19 cellular contexts compared by ENCODE assay signal in genomic region chr5:147461915-147462314, GRCh38. TPM values are rescaled to one million over a fixed set of nuclear protein-coding genes. Genes with fewer than 3 reads are reported as not detected.
"Had no signal": no experiment of that assay in that cellular context is flagged by ENCODE, and none has a peak within 500 bp of the region (broad histone marks: within the 10 kb centered on the region; RNA-seq: fewer than 3 reads in every experiment).

No MANE protein-coding gene starts in this region.

- ATAC-seq: activated CD4-positive, alpha-beta T cell treated with anti-CD3 and anti-CD28 coated beads for 36 hours; activated T-cell treated with anti-CD3 and anti-CD28 coated beads, Interleukin-2, amount 50 U/mL, for 4 hours; gastroesophageal sphincter; left lobe of liver; mucosa of descending colon; naive thymus-derived CD8-positive, alpha-beta T cell; pancreas; stimulated activated memory B cell treated with anti-CD40 and anti-IgM and Interleukin-4, amounts not matched to agents 10 μg/mL and 1 μg/mL and 100 μg/mL, for 72 hours had no signal

- DNase-seq: activated CD4-positive, alpha-beta memory T cell treated with anti-CD3 and anti-CD28 coated beads, Interleukin-2, amount 10 ng/mL, durations not matched to agents 7 days and 5 days; activated CD4-positive, alpha-beta T cell treated with anti-CD3 and anti-CD28 coated beads for 36 hours; activated effector memory CD4-positive, alpha-beta T cell treated with anti-CD3 and anti-CD28 coated beads, Interleukin-2, amount 50 U/mL, for 16 hours; activated T-cell treated with anti-CD3 and anti-CD28 coated beads, Interleukin-2, amount 50 U/mL, for 4 hours; amniotic stem cell; brain microvascular endothelial cell; cortex of kidney; effector CD8-positive, alpha-beta T cell; esophagus squamous epithelium; mucosa of descending colon; naive thymus-derived CD8-positive, alpha-beta T cell; pancreas; retina; stimulated activated CD4-positive, alpha-beta T cell treated with anti-CD3 and anti-CD28 coated beads, Interleukin-2, amount 100 ng/mL, for 48 hours had no signal

- FAIRE-seq: endothelial cell of umbilical vein, islet of Langerhans, pancreas had no signal

- H3K36me3 ChIP-seq: brain microvascular endothelial cell, esophagus squamous epithelium, gastroesophageal sphincter, pancreas had no signal

- H3K4me3 ChIP-seq: esophagus squamous epithelium, gastroesophageal sphincter, mucosa of descending colon, pancreas had no signal

- H3K27me3 ChIP-seq: brain microvascular endothelial cell, esophagus squamous epithelium, gastroesophageal sphincter, pancreas had no signal

- H3K4me1 ChIP-seq: pancreas had no signal

- H3K27ac ChIP-seq: brain microvascular endothelial cell, esophagus squamous epithelium, gastroesophageal sphincter, pancreas had no signal

- H3K9me3 ChIP-seq: esophagus squamous epithelium, gastroesophageal sphincter, mucosa of descending colon, pancreas had no signal

RNA-seq across cellular contexts. Expression of gene DPYSL3, which starts 48.0 kb away (rescaled TPM):
- total RNA-seq: activated CD4-positive, alpha-beta memory T cell treated with anti-CD3 and anti-CD28 coated beads, Interleukin-2, amount 10 ng/mL, durations not matched to agents 7 days and 5 days; naive thymus-derived CD8-positive, alpha-beta T cell had no signal
- polyA plus RNA-seq: naive thymus-derived CD8-positive, alpha-beta T cell had no signal
